In the genomic region with DNA sequence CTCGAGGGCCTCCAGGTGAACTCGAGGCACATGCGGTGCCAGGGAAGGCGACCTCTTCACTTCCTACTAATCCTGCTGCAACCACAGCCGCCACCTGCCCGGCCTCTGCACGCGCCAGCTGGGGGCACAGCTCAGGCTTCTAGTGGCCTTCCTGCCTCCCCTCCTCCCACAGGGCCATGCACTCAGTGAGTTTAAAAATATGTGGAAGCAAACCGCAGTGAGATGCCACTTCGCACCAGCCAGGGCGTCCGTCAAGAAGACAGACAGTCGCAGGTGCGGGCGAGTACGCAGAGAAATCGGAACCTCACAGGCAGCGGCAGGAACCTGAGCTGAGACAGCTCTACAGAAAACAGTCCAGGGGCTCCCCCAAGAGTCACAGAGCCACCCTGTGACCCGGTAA, we compare ENCODE assay signal across 10 cellular contexts. TPM values are rescaled to one million over a fixed set of nuclear protein-coding genes. Genes with fewer than 3 reads are reported as not detected.
DNase-seq lines count a peak whose midpoint lies in the region; ATAC-seq and TF ChIP-seq lines count a peak whose summit lies in the region.
"Had no signal": no experiment of that assay in that cellular context is flagged by ENCODE, and none has a peak within 500 bp of the region (broad histone marks: within the 10 kb centered on the region; RNA-seq: fewer than 3 reads in every experiment).

No MANE protein-coding gene starts in this region.

- no peak overlapping the region for H3K4ac ChIP-seq in mesendoderm (ENCODE audit: low read depth, low read length)

- peaks cover 24% of the 10 kb centered on the region for H3K79me1 ChIP-seq in mesendoderm (ENCODE audit: low read length)

- no peak overlapping the region for H3K18ac ChIP-seq in mesendoderm (ENCODE audit: low read length)

- H3K27ac ChIP-seq in gastrocnemius medialis (peak overlapping the region; percentile 69 to 82 (median 79)), mesendoderm (ENCODE audit: low read depth, low read length) (no peak overlapping the region)

- peaks cover 69% of the 10 kb centered on the region for H3K79me2 ChIP-seq in mesendoderm (ENCODE audit: control insufficient read depth, insufficient read depth, low read length)

- ATAC-seq in gastrocnemius medialis, result peak; percentile 97 to 98

- no peak overlapping the region for H3K9ac ChIP-seq in mesendoderm (ENCODE audit: low read length)

- H3K4me1 Mint-ChIP-seq in activated T-helper 2 cell treated with anti-CD3 and anti-CD28 coated beads, Interferon-gamma antibody, Interleukin-2, Interleukin-4, amounts not matched to agents 10 μg/mL and 5 μg/mL and 100 μg/mL, durations not matched to agents 14 hours and 24 hours and 36 hours (ENCODE audit: low read depth), result peaks cover 8% of the 10 kb centered on the region

- peaks cover 3 to 4% of the 10 kb centered on the region in 2 donors for H3K4me1 ChIP-seq in gastrocnemius medialis
- no peaks in the 10 kb centered on the region for H3K4me1 ChIP-seq in mesendoderm (ENCODE audit: control insufficient read depth, low read depth, low read length)

- no peak overlapping the region for H2BK120ac ChIP-seq in mesendoderm (ENCODE audit: low read depth, low read length)

- no peak overlapping the region for H3K56ac ChIP-seq in mesendoderm (ENCODE audit: low read length)

- no peak overlapping the region for H4K5ac ChIP-seq in mesendoderm (ENCODE audit: low read length)

- in situ Hi-C loops in gastrocnemius medialis (cut with MboI; ENCODE audit: low sequenced_read_pairs in 4 of 4), result no loop called here

- intact Hi-C loops in activated T-helper 2 cell treated with anti-CD3 and anti-CD28 coated beads, Interferon-gamma antibody, Interleukin-2, Interleukin-4, amounts not matched to agents 10 μg/mL and 5 μg/mL and 100 μg/mL, durations not matched to agents 14 hours and 24 hours and 36 hours (cut with micrococcal nuclease), result no loop called here
- intact Hi-C loops in gastrocnemius medialis (cut with DNase I; ENCODE audit: low total_unique reads), result loop anchor here (1.0 to 5.0 kb wide), 2 partner anchors 19 to 114 kb away; a partner anchor contains a TSS

- H4K8ac ChIP-seq in mesendoderm (ENCODE audit: low read depth, low read length), result no peak overlapping the region

- H3K23ac ChIP-seq in mesendoderm (ENCODE audit: low read length), result no peak overlapping the region

- no peaks in the 10 kb centered on the region for H3K9me3 ChIP-seq in gastrocnemius medialis

- no peaks in the 10 kb centered on the region for H3K27me3 ChIP-seq in gastrocnemius medialis
- H3K27me3 ChIP-seq in mesendoderm (ENCODE audit: insufficient read depth, low read length, poor library complexity), result no peaks in the 10 kb centered on the region

- peak in 1 of 5 experiments; percentile 30 for TF ChIP-seq CTCF in gastrocnemius medialis (IDR thresholded peaks at IDR 0.05 in 4 of 5, conservative IDR thresholded peaks at IDR 0.05 in 1 of 5)

- peaks cover 30% of the 10 kb centered on the region for H3K36me3 Mint-ChIP-seq in activated T-helper 2 cell treated with anti-CD3 and anti-CD28 coated beads, Interferon-gamma antibody, Interleukin-2, Interleukin-4, amounts not matched to agents 10 μg/mL and 5 μg/mL and 100 μg/mL, durations not matched to agents 14 hours and 24 hours and 36 hours (ENCODE audit: low read depth)

- H3K4me3 ChIP-seq in gastrocnemius medialis (peak overlapping the region in 1 of 4 donors; percentile 8), mesendoderm (ENCODE audit: low read length) (no peak overlapping the region)

- H2AK5ac ChIP-seq in mesendoderm (ENCODE audit: low read length), result no peak overlapping the region

- H3K4me2 ChIP-seq in mesendoderm (ENCODE audit: low read length), result no peak overlapping the region

- no peaks in the 10 kb centered on the region for H3K9me3 Mint-ChIP-seq in activated T-helper 2 cell treated with anti-CD3 and anti-CD28 coated beads, Interferon-gamma antibody, Interleukin-2, Interleukin-4, amounts not matched to agents 10 μg/mL and 5 μg/mL and 100 μg/mL, durations not matched to agents 14 hours and 24 hours and 36 hours

- no peaks in the 10 kb centered on the region for H3K27me3 Mint-ChIP-seq in activated T-helper 2 cell treated with anti-CD3 and anti-CD28 coated beads, Interferon-gamma antibody, Interleukin-2, Interleukin-4, amounts not matched to agents 10 μg/mL and 5 μg/mL and 100 μg/mL, durations not matched to agents 14 hours and 24 hours and 36 hours (ENCODE audit: low read depth)

- H3K4me3 Mint-ChIP-seq in activated T-helper 2 cell treated with anti-CD3 and anti-CD28 coated beads, Interferon-gamma antibody, Interleukin-2, Interleukin-4, amounts not matched to agents 10 μg/mL and 5 μg/mL and 100 μg/mL, durations not matched to agents 14 hours and 24 hours and 36 hours (ENCODE audit: low read depth), result peak overlapping the region; percentile 47

- peak; percentile 5 to 23 for DNase-seq in NCI-H187 (lab: John Stamatoyannopoulos, UW)
- DNase-seq in NCI-H187 treated with DMSO at 0.1 percent for 48 hours (lab: John Stamatoyannopoulos, UW), result no peak
- DNase-seq in NCI-H2171 (lab: John Stamatoyannopoulos, UW), result peak; percentile 22
- DNase-seq in activated T-helper 2 cell treated with anti-CD3 and anti-CD28 coated beads, Interferon-gamma antibody, Interleukin-2, Interleukin-4, amounts not matched to agents 10 μg/mL and 5 μg/mL and 100 μg/mL, durations not matched to agents 14 hours and 24 hours and 36 hours (ENCODE audit: low spot score), result no peak
- peak; percentile 94 to 98 for DNase-seq in gastrocnemius medialis
- no peak for DNase-seq in NCI-H146 treated with DMSO at 0.1 percent for 48 hours (lab: John Stamatoyannopoulos, UW; ENCODE audit: unreplicated experiment)
- DNase-seq in DMS153 treated with DMSO at 0.1 percent for 48 hours (lab: John Stamatoyannopoulos, UW; ENCODE audit: unreplicated experiment), result no peak
- DNase-seq in mesendoderm, result no peak
- DNase-seq: effector CD4-positive, alpha-beta T cell; posterior cingulate gyrus had no signal

- H2BK5ac ChIP-seq in mesendoderm (ENCODE audit: low read length), result no peak overlapping the region

- peak overlapping the region; percentile 80 for H3K27ac Mint-ChIP-seq in activated T-helper 2 cell treated with anti-CD3 and anti-CD28 coated beads, Interferon-gamma antibody, Interleukin-2, Interleukin-4, amounts not matched to agents 10 μg/mL and 5 μg/mL and 100 μg/mL, durations not matched to agents 14 hours and 24 hours and 36 hours

- no peak for TF ChIP-seq POLR2A in gastrocnemius medialis (IDR thresholded peaks at IDR 0.05)

- no peak overlapping the region for H2BK15ac ChIP-seq in mesendoderm (replicated peaks; ENCODE audit: low read depth)

- no CpG with 5 or more reads among the region's 19 CpGs for WGBS in mesendoderm (ENCODE audit: extremely low coverage, insufficient coverage, low lambda C conversion rate)

- H3K36me3 ChIP-seq in gastrocnemius medialis, result no peaks in the 10 kb centered on the region
- H3K36me3 ChIP-seq in mesendoderm (ENCODE audit: control insufficient read depth, insufficient read depth, low read length), result peaks cover 9% of the 10 kb centered on the region

RNA-seq across cellular contexts. Expression of a gene that starts 10.4 kb away (rescaled TPM):
- total RNA-seq in activated T-helper 2 cell treated with anti-CD3 and anti-CD28 coated beads, Interferon-gamma antibody, Interleukin-2, Interleukin-4, amounts not matched to agents 10 μg/mL and 5 μg/mL and 100 μg/mL, durations not matched to agents 14 hours and 24 hours and 36 hours, result 111 and 115 TPM in 2 replicates
- total RNA-seq in gastrocnemius medialis, result 10 to 100 TPM; 14.8 to 34.1 (median 23.6) TPM
- polyA plus RNA-seq in mesendoderm (2013, experiment 1 of 2), result 144 TPM
- 143 TPM for polyA plus RNA-seq in mesendoderm (2013, experiment 2 of 2)

RNA-seq across cellular contexts. Expression of a gene that starts 19.0 kb away (rescaled TPM):
- 139 and 145 TPM in 2 replicates for total RNA-seq in activated T-helper 2 cell treated with anti-CD3 and anti-CD28 coated beads, Interferon-gamma antibody, Interleukin-2, Interleukin-4, amounts not matched to agents 10 μg/mL and 5 μg/mL and 100 μg/mL, durations not matched to agents 14 hours and 24 hours and 36 hours
- 10 to 100 TPM; 23.7 to 60.3 (median 46.8) TPM for total RNA-seq in gastrocnemius medialis
- polyA plus RNA-seq in mesendoderm (2013, experiment 1 of 2), result 215 TPM
- 208 TPM for polyA plus RNA-seq in mesendoderm (2013, experiment 2 of 2)

RNA-seq across cellular contexts. Expression of a gene that starts 29.5 kb away (rescaled TPM):
- 90.7 and 95.2 TPM in 2 replicates for total RNA-seq in activated T-helper 2 cell treated with anti-CD3 and anti-CD28 coated beads, Interferon-gamma antibody, Interleukin-2, Interleukin-4, amounts not matched to agents 10 μg/mL and 5 μg/mL and 100 μg/mL, durations not matched to agents 14 hours and 24 hours and 36 hours
- 10 to 100 TPM; 32.2 to 48.7 (median 41.7) TPM for total RNA-seq in gastrocnemius medialis
- polyA plus RNA-seq in mesendoderm (2013, experiment 1 of 2), result 43.7 TPM
- 44.8 TPM for polyA plus RNA-seq in mesendoderm (2013, experiment 2 of 2)

Comparison
In these comparisons a context has a peak if more than half of its experiments do, and no peak if none do; other contexts are left out.
1. DNase-seq: peak in NCI-H187 (2 of 2), NCI-H2171 (single experiment) and gastrocnemius medialis (2 of 2); none in NCI-H187 treated with DMSO at 0.1 percent for 48 hours (single experiment), activated T-helper 2 cell treated with anti-CD3 and anti-CD28 coated beads, Interferon-gamma antibody, Interleukin-2, Interleukin-4, amounts not matched to agents 10 μg/mL and 5 μg/mL and 100 μg/mL, durations not matched to agents 14 hours and 24 hours and 36 hours (single experiment), NCI-H146 treated with DMSO at 0.1 percent for 48 hours (single experiment), DMS153 treated with DMSO at 0.1 percent for 48 hours (single experiment) and mesendoderm (single experiment).